ENCODE assay signal across 8 cellular contexts in genomic region chrX:104310084-104310483, GRCh38. TPM values are rescaled to one million over a fixed set of nuclear protein-coding genes. Genes with fewer than 3 reads are reported as not detected.
DNase-seq lines count a peak whose midpoint lies in the region; ATAC-seq, FAIRE-seq and TF ChIP-seq lines count a peak whose summit lies in the region.
"Had no signal": no experiment of that assay in that cellular context is flagged by ENCODE, and none has a peak within 500 bp of the region (broad histone marks: within the 10 kb centered on the region; RNA-seq: fewer than 3 reads in every experiment).

No MANE protein-coding gene starts in this region.

- ATAC-seq in esophagus mucosa (peak; percentile 49), HG02610 (IDR thresholded peaks at IDR 0.05; ENCODE audit: unreplicated experiment) (no peak)

- peak; percentile 85 for FAIRE-seq in H54 (lab: Jason Lieb, UNC)

- no peak for TF ChIP-seq POLR2A in H54 (IDR thresholded peaks at IDR 0.05; ENCODE audit: low read depth, low read length)

- no peak for DNase-seq in H54 (ENCODE audit: insufficient read length, low spot score)
- DNase-seq in OCI-M1 (lab: John Stamatoyannopoulos, UW), result peak; percentile 31
- peak; percentile 0 for DNase-seq in putamen (ENCODE audit: low spot score)
- no peak for DNase-seq in activated CD4-positive, alpha-beta T cell treated with anti-CD3 and anti-CD28 coated beads, Interleukin-2, amount 50 U/mL, for 4 hours
- DNase-seq in COR-L47 (lab: John Stamatoyannopoulos, UW), result no peak
- DNase-seq: NCI-H146 had no signal

RNA-seq across cellular contexts. Expression of gene ESX1, which starts 55.4 kb away (rescaled TPM):
- not detected for total RNA-seq in esophagus mucosa

Comparison
In these comparisons a context has a peak if more than half of its experiments do, and no peak if none do; other contexts are left out.
1. DNase-seq: peak in OCI-M1 (single experiment) and putamen (single experiment); none in H54 (single experiment), activated CD4-positive, alpha-beta T cell treated with anti-CD3 and anti-CD28 coated beads, Interleukin-2, amount 50 U/mL, for 4 hours (0 of 2) and COR-L47 (single experiment).